Comparison of ENCODE assay signal across 1 cellular context in genomic region chr7:104271948-104272347, GRCh38.
TF ChIP-seq lines count a peak whose summit lies in the region.

No MANE protein-coding gene starts in this region.

TF ChIP-seq in HepG2, 621 proteins besides CTCF, POLR2A, EP300 and RAD21 (continued from another document):
- TF ChIP-seq ZNF770 (CRISPR knock-in tag; IDR thresholded peaks at IDR 0.05) (no peak), HDAC6 (IDR thresholded peaks at IDR 0.05; ENCODE audit: low read depth, low read length) (no peak), DMAP1 (CRISPR knock-in tag; IDR thresholded peaks at IDR 0.05) (no peak), MBD4 (IDR thresholded peaks at IDR 0.05; ENCODE audit: borderline replicate concordance, low read length) (no peak; the same call in 1 of the 2 replicates), CBX5 (CRISPR knock-in tag; IDR thresholded peaks at IDR 0.05; ENCODE audit: borderline replicate concordance) (no peak), HBP1 (CRISPR knock-in tag; IDR thresholded peaks at IDR 0.05; ENCODE audit: low read depth) (no peak), TAF1 (CRISPR knock-in tag; IDR thresholded peaks at IDR 0.05) (no peak), NFIC (IDR thresholded peaks at IDR 0.05; ENCODE audit: low read length) (peak; percentile 47; the same call in 1 of the 2 replicates), ZNF589 (CRISPR knock-in tag; conservative IDR thresholded peaks at IDR 0.05) (no peak), ZNF773 (CRISPR knock-in tag; IDR thresholded peaks at IDR 0.05; ENCODE audit: borderline replicate concordance) (no peak), NR1H2 (CRISPR knock-in tag; IDR thresholded peaks at IDR 0.05; ENCODE audit: borderline replicate concordance, low read depth) (no peak), E2F1 (CRISPR knock-in tag; IDR thresholded peaks at IDR 0.05) (no peak), ZEB1 (IDR thresholded peaks at IDR 0.05; ENCODE audit: insufficient replicate concordance, low read depth) (no peak), TFAP4 (IDR thresholded peaks at IDR 0.05; ENCODE audit: borderline replicate concordance, low read depth) (no peak)
- TF ChIP-seq, protein P1, sequence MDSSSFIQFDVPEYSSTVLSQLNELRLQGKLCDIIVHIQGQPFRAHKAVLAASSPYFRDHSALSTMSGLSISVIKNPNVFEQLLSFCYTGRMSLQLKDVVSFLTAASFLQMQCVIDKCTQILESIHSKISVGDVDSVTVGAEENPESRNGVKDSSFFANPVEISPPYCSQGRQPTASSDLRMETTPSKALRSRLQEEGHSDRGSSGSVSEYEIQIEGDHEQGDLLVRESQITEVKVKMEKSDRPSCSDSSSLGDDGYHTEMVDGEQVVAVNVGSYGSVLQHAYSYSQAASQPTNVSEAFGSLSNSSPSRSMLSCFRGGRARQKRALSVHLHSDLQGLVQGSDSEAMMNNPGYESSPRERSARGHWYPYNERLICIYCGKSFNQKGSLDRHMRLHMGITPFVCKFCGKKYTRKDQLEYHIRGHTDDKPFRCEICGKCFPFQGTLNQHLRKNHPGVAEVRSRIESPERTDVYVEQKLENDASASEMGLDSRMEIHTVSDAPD (CRISPR knock-in tag; IDR thresholded peaks at IDR 0.05), result no peak
- TF ChIP-seq, protein P2, sequence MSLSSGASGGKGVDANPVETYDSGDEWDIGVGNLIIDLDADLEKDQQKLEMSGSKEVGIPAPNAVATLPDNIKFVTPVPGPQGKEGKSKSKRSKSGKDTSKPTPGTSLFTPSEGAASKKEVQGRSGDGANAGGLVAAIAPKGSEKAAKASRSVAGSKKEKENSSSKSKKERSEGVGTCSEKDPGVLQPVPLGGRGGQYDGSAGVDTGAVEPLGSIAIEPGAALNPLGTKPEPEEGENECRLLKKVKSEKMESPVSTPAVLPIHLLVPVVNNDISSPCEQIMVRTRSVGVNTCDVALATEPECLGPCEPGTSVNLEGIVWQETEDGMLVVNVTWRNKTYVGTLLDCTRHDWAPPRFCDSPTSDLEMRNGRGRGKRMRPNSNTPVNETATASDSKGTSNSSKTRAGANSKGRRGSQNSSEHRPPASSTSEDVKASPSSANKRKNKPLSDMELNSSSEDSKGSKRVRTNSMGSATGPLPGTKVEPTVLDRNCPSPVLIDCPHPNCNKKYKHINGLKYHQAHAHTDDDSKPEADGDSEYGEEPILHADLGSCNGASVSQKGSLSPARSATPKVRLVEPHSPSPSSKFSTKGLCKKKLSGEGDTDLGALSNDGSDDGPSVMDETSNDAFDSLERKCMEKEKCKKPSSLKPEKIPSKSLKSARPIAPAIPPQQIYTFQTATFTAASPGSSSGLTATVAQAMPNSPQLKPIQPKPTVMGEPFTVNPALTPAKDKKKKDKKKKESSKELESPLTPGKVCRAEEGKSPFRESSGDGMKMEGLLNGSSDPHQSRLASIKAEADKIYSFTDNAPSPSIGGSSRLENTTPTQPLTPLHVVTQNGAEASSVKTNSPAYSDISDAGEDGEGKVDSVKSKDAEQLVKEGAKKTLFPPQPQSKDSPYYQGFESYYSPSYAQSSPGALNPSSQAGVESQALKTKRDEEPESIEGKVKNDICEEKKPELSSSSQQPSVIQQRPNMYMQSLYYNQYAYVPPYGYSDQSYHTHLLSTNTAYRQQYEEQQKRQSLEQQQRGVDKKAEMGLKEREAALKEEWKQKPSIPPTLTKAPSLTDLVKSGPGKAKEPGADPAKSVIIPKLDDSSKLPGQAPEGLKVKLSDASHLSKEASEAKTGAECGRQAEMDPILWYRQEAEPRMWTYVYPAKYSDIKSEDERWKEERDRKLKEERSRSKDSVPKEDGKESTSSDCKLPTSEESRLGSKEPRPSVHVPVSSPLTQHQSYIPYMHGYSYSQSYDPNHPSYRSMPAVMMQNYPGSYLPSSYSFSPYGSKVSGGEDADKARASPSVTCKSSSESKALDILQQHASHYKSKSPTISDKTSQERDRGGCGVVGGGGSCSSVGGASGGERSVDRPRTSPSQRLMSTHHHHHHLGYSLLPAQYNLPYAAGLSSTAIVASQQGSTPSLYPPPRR (CRISPR knock-in tag; IDR thresholded peaks at IDR 0.05; ENCODE audit: borderline replicate concordance), result peak; percentile 81; the same call in 1 of the 2 replicates
- TF ChIP-seq, protein P3, sequence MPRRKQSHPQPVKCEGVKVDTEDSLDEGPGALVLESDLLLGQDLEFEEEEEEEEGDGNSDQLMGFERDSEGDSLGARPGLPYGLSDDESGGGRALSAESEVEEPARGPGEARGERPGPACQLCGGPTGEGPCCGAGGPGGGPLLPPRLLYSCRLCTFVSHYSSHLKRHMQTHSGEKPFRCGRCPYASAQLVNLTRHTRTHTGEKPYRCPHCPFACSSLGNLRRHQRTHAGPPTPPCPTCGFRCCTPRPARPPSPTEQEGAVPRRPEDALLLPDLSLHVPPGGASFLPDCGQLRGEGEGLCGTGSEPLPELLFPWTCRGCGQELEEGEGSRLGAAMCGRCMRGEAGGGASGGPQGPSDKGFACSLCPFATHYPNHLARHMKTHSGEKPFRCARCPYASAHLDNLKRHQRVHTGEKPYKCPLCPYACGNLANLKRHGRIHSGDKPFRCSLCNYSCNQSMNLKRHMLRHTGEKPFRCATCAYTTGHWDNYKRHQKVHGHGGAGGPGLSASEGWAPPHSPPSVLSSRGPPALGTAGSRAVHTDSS (CRISPR knock-in tag; conservative IDR thresholded peaks at IDR 0.05), result no peak
- TF ChIP-seq, protein P4, sequence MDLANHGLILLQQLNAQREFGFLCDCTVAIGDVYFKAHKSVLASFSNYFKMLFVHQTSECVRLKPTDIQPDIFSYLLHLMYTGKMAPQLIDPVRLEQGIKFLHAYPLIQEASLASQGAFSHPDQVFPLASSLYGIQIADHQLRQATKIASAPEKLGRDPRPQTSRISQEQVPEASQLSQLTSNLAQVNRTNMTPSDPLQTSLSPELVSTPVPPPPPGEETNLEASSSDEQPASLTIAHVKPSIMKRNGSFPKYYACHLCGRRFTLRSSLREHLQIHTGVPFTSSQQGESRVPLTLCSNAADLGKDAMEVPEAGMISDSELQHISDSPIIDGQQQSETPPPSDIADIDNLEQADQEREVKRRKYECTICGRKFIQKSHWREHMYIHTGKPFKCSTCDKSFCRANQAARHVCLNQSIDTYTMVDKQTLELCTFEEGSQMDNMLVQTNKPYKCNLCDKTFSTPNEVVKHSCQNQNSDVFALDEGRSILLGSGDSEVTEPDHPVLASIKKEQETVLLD (CRISPR knock-in tag; IDR thresholded peaks at IDR 0.05; ENCODE audit: low read depth), result no peak
- TF ChIP-seq, protein P5, sequence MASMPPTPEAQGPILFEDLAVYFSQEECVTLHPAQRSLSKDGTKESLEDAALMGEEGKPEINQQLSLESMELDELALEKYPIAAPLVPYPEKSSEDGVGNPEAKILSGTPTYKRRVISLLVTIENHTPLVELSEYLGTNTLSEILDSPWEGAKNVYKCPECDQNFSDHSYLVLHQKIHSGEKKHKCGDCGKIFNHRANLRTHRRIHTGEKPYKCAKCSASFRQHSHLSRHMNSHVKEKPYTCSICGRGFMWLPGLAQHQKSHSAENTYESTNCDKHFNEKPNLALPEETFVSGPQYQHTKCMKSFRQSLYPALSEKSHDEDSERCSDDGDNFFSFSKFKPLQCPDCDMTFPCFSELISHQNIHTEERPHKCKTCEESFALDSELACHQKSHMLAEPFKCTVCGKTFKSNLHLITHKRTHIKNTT (CRISPR knock-in tag; IDR thresholded peaks at IDR 0.05), result no peak
- TF ChIP-seq, protein P6, sequence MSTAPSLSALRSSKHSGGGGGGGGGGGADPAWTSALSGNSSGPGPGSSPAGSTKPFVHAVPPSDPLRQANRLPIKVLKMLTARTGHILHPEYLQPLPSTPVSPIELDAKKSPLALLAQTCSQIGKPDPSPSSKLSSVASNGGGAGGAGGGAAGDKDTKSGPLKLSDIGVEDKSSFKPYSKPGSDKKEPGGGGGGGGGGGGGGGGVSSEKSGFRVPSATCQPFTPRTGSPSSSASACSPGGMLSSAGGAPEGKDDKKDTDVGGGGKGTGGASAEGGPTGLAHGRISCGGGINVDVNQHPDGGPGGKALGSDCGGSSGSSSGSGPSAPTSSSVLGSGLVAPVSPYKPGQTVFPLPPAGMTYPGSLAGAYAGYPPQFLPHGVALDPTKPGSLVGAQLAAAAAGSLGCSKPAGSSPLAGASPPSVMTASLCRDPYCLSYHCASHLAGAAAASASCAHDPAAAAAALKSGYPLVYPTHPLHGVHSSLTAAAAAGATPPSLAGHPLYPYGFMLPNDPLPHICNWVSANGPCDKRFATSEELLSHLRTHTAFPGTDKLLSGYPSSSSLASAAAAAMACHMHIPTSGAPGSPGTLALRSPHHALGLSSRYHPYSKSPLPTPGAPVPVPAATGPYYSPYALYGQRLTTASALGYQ (CRISPR knock-in tag; IDR thresholded peaks at IDR 0.05), result peak; percentile 41; the same call in 1 of the 2 replicates
